ENCODE assay signal across 1 cellular context in genomic region chr15:40334541-40334940, GRCh38.
TF ChIP-seq lines count a peak whose summit lies in the region.

No MANE protein-coding gene starts in this region.

TF ChIP-seq in endothelial cell of umbilical vein, 7 proteins besides CTCF, POLR2A, EP300 and RAD21:
- no peak for TF ChIP-seq JUN (IDR thresholded peaks at IDR 0.05; ENCODE audit: borderline replicate concordance, insufficient read depth, insufficient read length, low read depth)
- TF ChIP-seq POLR2AphosphoS5 (IDR thresholded peaks at IDR 0.05; ENCODE audit: insufficient read depth, low read depth, low read length), result no peak
- no peak for TF ChIP-seq MYC (IDR thresholded peaks at IDR 0.05; ENCODE audit: low read depth, low read length)
- no peak for TF ChIP-seq FOS (IDR thresholded peaks at IDR 0.05; ENCODE audit: borderline replicate concordance, insufficient read depth, low read length)
- TF ChIP-seq GATA2 (IDR thresholded peaks at IDR 0.05; ENCODE audit: insufficient read depth, insufficient read length, low read depth, low read length), result no peak
- TF ChIP-seq EZH2 (IDR thresholded peaks at IDR 0.05; ENCODE audit: borderline replicate concordance, low read depth, low read length, severe bottlenecking), result no peak
- TF ChIP-seq MAX (IDR thresholded peaks at IDR 0.05; ENCODE audit: insufficient read depth, insufficient read length), result no peak
TF ChIP-seq in endothelial cell of umbilical vein: peak in this region for 0.
